Comparison of ENCODE assay signal across 16 cellular contexts in the genomic region with DNA sequence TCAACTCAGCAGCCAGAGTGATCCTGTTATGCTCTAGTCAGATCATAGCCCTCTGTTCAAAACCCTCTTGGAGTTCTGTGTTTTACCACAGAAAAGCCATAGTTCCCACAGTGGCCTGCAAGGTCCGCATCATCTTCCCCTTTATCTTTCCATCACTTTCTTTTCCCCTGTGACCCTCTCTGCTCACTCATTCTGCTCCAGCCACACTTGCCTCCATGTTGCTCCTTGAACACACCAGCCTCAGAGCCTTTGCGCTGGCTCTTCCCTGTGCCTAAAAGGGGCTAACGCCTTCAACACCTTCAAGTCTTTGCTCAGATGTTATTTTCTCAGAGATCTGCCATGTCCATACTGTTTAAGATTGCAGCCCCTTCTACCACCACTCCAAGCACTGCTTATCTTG. TPM values are rescaled to one million over a fixed set of nuclear protein-coding genes. Genes with fewer than 3 reads are reported as not detected.
DNase-seq lines count a peak whose midpoint lies in the region; ATAC-seq and TF ChIP-seq lines count a peak whose summit lies in the region.
"Had no signal": no experiment of that assay in that cellular context is flagged by ENCODE, and none has a peak within 500 bp of the region (broad histone marks: within the 10 kb centered on the region; RNA-seq: fewer than 3 reads in every experiment).

No MANE protein-coding gene starts in this region.

- no peak overlapping the region for H3K9ac ChIP-seq in BLaER1

- H3K27me3 ChIP-seq in BLaER1: no peaks in the 10 kb centered on the region
- H3K27me3 ChIP-seq in CD4-positive, alpha-beta memory T cell (ENCODE audit: insufficient read depth, low read length): no peaks in the 10 kb centered on the region
- H3K27me3 ChIP-seq: BE2C, SJSA1, testis had no signal

- POLR2A ChIA-PET in CD4-positive, alpha-beta memory T cell (lab: Charles Lee; ENCODE audit: partially characterized antibody): interaction anchor here (0.5 to 1.9 kb wide), 5 partner anchors 10 to 34 kb away, joined by 3 to 6 read pairs (median 3); no protein-coding TSS in a partner anchor
- POLR2A ChIA-PET in activated CD8-positive, alpha-beta T cell treated with anti-CD3 and anti-CD28 coated beads for 36 hours (lab: Charles Lee): interaction anchor here (0.8 to 3.6 kb wide), 3 partner anchors 11 to 194 kb away, joined by 3 to 13 read pairs (median 4); a partner anchor contains a TSS

- peak overlapping the region in 7 of 8 donors; percentile 4 to 70 (median 39) for H3K4me3 Mint-ChIP-seq in CD4-positive, alpha-beta memory T cell
- peak overlapping the region; percentile 51 for H3K4me3 Mint-ChIP-seq in activated CD8-positive, alpha-beta T cell treated with anti-CD3 and anti-CD28 coated beads for 36 hours
- H3K4me3 Mint-ChIP-seq in immature natural killer cell: peak overlapping the region in 4 of 5 donors; percentile 3 to 74 (median 62)

- H3K27ac Mint-ChIP-seq in CD4-positive, alpha-beta memory T cell: peak overlapping the region; percentile 44 to 99 (median 88)
- peak overlapping the region; percentile 90 for H3K27ac Mint-ChIP-seq in activated CD8-positive, alpha-beta T cell treated with anti-CD3 and anti-CD28 coated beads for 36 hours
- peak overlapping the region in 5 of 6 donors; percentile 92 to 98 (median 96) for H3K27ac Mint-ChIP-seq in immature natural killer cell

- no peak for TF ChIP-seq CTCF in activated CD8-positive, alpha-beta T cell treated with anti-CD3 and anti-CD28 coated beads for 36 hours (IDR thresholded peaks at IDR 0.05)

- CTCF ChIA-PET in CD4-positive, alpha-beta memory T cell (lab: Charles Lee; ENCODE audit: partially characterized antibody): no interaction called here
- CTCF ChIA-PET in activated CD8-positive, alpha-beta T cell treated with anti-CD3 and anti-CD28 coated beads for 36 hours (lab: Charles Lee): interaction anchor here (0.7 to 2.1 kb wide), 4 partner anchors 12 to 268 kb away, joined by 3 to 7 read pairs (median 4); no protein-coding TSS in a partner anchor

- H3K27ac ChIP-seq in BLaER1: no peak overlapping the region
- H3K27ac ChIP-seq in CD4-positive, alpha-beta memory T cell (ENCODE audit: low read depth, low read length): peak overlapping the region; percentile 80
- H3K27ac ChIP-seq: SJSA1, testis had no signal

- H3K9me3 ChIP-seq in BLaER1: no peaks in the 10 kb centered on the region
- H3K9me3 ChIP-seq in CD4-positive, alpha-beta memory T cell (ENCODE audit: control insufficient read depth in 1 of 2, low read length in 2 of 2): no peaks in the 10 kb centered on the region
- H3K9me3 ChIP-seq: BE2C, SJSA1, testis had no signal

- H3K4me2 ChIP-seq in BLaER1: peak overlapping the region; percentile 21

- no peaks in the 10 kb centered on the region for H3K27me3 Mint-ChIP-seq in CD4-positive, alpha-beta memory T cell
- no peaks in the 10 kb centered on the region for H3K27me3 Mint-ChIP-seq in activated CD8-positive, alpha-beta T cell treated with anti-CD3 and anti-CD28 coated beads for 36 hours
- H3K27me3 Mint-ChIP-seq in immature natural killer cell (ENCODE audit: low read depth in 3 of 3): peaks cover 10 to 18% (median 17%) of the 10 kb centered on the region in 3 donors

- H3K4me1 Mint-ChIP-seq in CD4-positive, alpha-beta memory T cell: peaks cover 70 to 97% (median 81%) of the 10 kb centered on the region in 4 donors
- H3K4me1 Mint-ChIP-seq in activated CD8-positive, alpha-beta T cell treated with anti-CD3 and anti-CD28 coated beads for 36 hours (ENCODE audit: low read depth): peaks cover 89% of the 10 kb centered on the region
- H3K4me1 Mint-ChIP-seq in immature natural killer cell: peaks cover 90 to 97% of the 10 kb centered on the region in 2 donors

- H3K36me3 ChIP-seq in BLaER1: no peaks in the 10 kb centered on the region
- no peaks in the 10 kb centered on the region for H3K36me3 ChIP-seq in CD4-positive, alpha-beta memory T cell (ENCODE audit: insufficient read depth, low read length)
- H3K36me3 ChIP-seq: BE2C, SJSA1 had no signal

- intact Hi-C loops in CD4-positive, alpha-beta memory T cell (cut with micrococcal nuclease): loop anchor here (5.0 kb wide), 1 partner anchor 92 kb away; no protein-coding TSS in a partner anchor
- intact Hi-C loops in activated CD8-positive, alpha-beta T cell treated with anti-CD3 and anti-CD28 coated beads for 36 hours (cut with micrococcal nuclease): loop anchor here (2.0 to 10.0 kb wide), 3 partner anchors 25 to 395 kb away; a partner anchor contains a TSS

- H3K9me3 Mint-ChIP-seq in CD4-positive, alpha-beta memory T cell: no peaks in the 10 kb centered on the region
- no peaks in the 10 kb centered on the region for H3K9me3 Mint-ChIP-seq in activated CD8-positive, alpha-beta T cell treated with anti-CD3 and anti-CD28 coated beads for 36 hours
- H3K9me3 Mint-ChIP-seq in immature natural killer cell: no peaks in the 10 kb centered on the region

- peaks cover 0 to 1% of the 10 kb centered on the region in 2 donors for H3K36me3 Mint-ChIP-seq in CD4-positive, alpha-beta memory T cell
- peaks cover 8% of the 10 kb centered on the region for H3K36me3 Mint-ChIP-seq in activated CD8-positive, alpha-beta T cell treated with anti-CD3 and anti-CD28 coated beads for 36 hours (ENCODE audit: low read depth)
- no peaks in the 10 kb centered on the region for H3K36me3 Mint-ChIP-seq in immature natural killer cell

- no peak for ATAC-seq in activated CD8-positive, alpha-beta T cell treated with anti-CD3 and anti-CD28 coated beads for 36 hours
- ATAC-seq in HG03571 (IDR thresholded peaks at IDR 0.05; ENCODE audit: unreplicated experiment): no peak
- ATAC-seq in GM19467 (IDR thresholded peaks at IDR 0.05; ENCODE audit: unreplicated experiment): no peak
- ATAC-seq: HCT116 had no signal

- H3K4me3 ChIP-seq in BLaER1: no peak overlapping the region
- no peak overlapping the region for H3K4me3 ChIP-seq in CD4-positive, alpha-beta memory T cell (ENCODE audit: low read length in 2 of 2)
- H3K4me3 ChIP-seq: SJSA1, testis had no signal

- H3K4me1 ChIP-seq in BLaER1: peaks cover 71% of the 10 kb centered on the region
- H3K4me1 ChIP-seq in CD4-positive, alpha-beta memory T cell (ENCODE audit: insufficient read depth, low read length): peaks cover 82% of the 10 kb centered on the region

- no peaks in the 10 kb centered on the region for H4K20me1 ChIP-seq in BLaER1

- no peak for DNase-seq in CD4-positive, alpha-beta memory T cell
- DNase-seq in activated CD8-positive, alpha-beta T cell treated with anti-CD3 and anti-CD28 coated beads for 36 hours: no peak
- DNase-seq in immature natural killer cell (no peak), NCI-H1930 (lab: John Stamatoyannopoulos, UW) (no peak)
- DNase-seq: activated effector memory CD4-positive, alpha-beta T cell treated with Interleukin-2 at 50 U/mL for 16 hours; BE2C; GF-D8; mammary epithelial cell; NCI-H1048; NCI-H774; testis had no signal

RNA-seq across cellular contexts. Expression of a gene that starts 26.3 kb away (rescaled TPM):
- not detected for total RNA-seq in CD4-positive, alpha-beta memory T cell
- under 1 TPM in 1 of 2 donors, not detected in 1; 0.77 TPM for polyA plus RNA-seq in CD4-positive, alpha-beta memory T cell
- 10 to 100 TPM; 61.5 to 64.1 TPM for total RNA-seq in activated CD8-positive, alpha-beta T cell treated with anti-CD3 and anti-CD28 coated beads for 36 hours
- polyA plus RNA-seq in immature natural killer cell: under 1 TPM in 2 of 3 donors, not detected in 1; 0.43 to 0.86 TPM
- total RNA-seq: testis had no signal

RNA-seq across cellular contexts. Expression of a gene that starts 39.5 kb away (rescaled TPM):
- total RNA-seq in CD4-positive, alpha-beta memory T cell: not detected
- polyA plus RNA-seq in CD4-positive, alpha-beta memory T cell: not detected
- under 1 TPM; 0.25 to 0.98 TPM for total RNA-seq in activated CD8-positive, alpha-beta T cell treated with anti-CD3 and anti-CD28 coated beads for 36 hours
- polyA plus RNA-seq in immature natural killer cell: under 1 TPM in 1 of 3 donors, not detected in 2; 0.20 TPM
- total RNA-seq: mammary epithelial cell, SJSA1 had no signal
- polyA plus RNA-seq: mammary epithelial cell had no signal

Comparison
In these comparisons a context has a peak if more than half of its experiments do, and no peak if none do; other contexts are left out.
1. RNA of a gene that starts 26.3 kb away (total RNA-seq): 61.5 to 64.1 TPM in activated CD8-positive, alpha-beta T cell treated with anti-CD3 and anti-CD28 coated beads for 36 hours; not detected in CD4-positive, alpha-beta memory T cell; every median in the first group is over 10 times any median in the second.
2. Peak in every context shown above with its lines, with median percentiles within 50 percentile points of each other: H3K27ac Mint-ChIP-seq and H3K4me3 Mint-ChIP-seq.